Comparison of ENCODE assay signal across 10 cellular contexts in the genomic region with DNA sequence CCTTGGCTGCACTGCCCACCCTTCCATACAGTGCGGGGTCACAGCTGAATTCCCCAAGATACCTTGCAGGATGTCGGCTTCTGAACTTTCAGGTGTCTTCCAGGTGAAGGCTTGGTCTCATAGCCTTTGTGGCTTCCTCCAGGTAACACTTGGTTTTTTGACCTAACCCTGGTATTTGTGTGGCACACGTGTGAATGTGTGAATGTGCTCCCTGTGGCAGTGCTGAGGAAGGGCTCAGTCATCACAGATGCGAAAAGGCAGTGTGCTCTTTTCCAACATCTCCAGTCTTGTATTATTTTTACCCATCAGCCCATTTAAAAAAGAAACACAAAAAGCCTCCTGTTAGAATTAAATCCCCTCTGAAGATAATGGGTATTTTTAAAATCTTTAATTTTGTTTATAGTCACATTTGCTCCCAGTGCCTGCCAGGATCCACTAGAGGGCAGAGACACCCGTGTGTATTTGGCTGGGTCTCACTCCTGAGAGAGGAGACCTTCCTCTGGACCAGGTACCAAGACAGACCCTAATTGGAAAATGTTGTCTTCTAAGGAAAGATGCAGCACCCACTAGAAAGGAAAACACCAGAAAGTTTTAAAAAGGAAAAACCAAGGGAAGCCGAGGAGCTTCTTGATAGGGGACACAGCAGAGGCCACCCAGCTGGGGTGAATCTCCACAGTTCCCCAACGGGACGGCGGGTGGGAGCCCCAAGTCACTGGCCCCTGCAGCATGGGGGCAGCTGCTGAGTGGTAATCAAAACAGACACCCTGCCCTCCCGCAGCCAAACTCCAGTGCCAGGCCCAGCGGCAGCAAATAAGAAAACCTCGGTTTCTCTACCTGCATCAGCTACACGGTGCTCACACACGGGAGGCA. TPM values are rescaled to one million over a fixed set of nuclear protein-coding genes. Genes with fewer than 3 reads are reported as not detected.
DNase-seq lines count a peak whose midpoint lies in the region; ATAC-seq, FAIRE-seq and TF ChIP-seq lines count a peak whose summit lies in the region.
"Had no signal": no experiment of that assay in that cellular context is flagged by ENCODE, and none has a peak within 500 bp of the region (broad histone marks: within the 10 kb centered on the region; RNA-seq: fewer than 3 reads in every experiment).

No MANE protein-coding gene starts in this region.

- ATAC-seq in GM12878 (no peak; the same call in 2 of the 3 replicates), right lobe of liver (peak; percentile 54 to 78 (median 66)), HG02981 (IDR thresholded peaks at IDR 0.05; ENCODE audit: unreplicated experiment) (no peak)

- CTCF ChIA-PET in AG04450 (lab: Charles Lee) (interaction anchor here (0.8 to 5.5 kb wide), 3 partner anchors 45 to 271 kb away, joined by 3 to 48 read pairs (median 4); no protein-coding TSS in a partner anchor), GM12878 (lab: Yijun Ruan, JAX) (interaction anchor here (0.8 to 2.6 kb wide), 6 partner anchors 221 to 619 kb away, joined by 3 to 7 read pairs (median 5); no protein-coding TSS in a partner anchor)

- intact Hi-C loops in GM12878 (cut with micrococcal nuclease; ENCODE audit: unreplicated experiment) (no loop called here), right lobe of liver (cut with DNase I) (no loop called here)

- BruUV-seq in GM12878 (replicated peaks; lab: Mats Ljungman, UMichigan), result no TSS peak

- no peaks in the 10 kb centered on the region for H3K36me3 ChIP-seq in H7 (replicated peaks; ENCODE audit: control insufficient read depth, insufficient read depth, low read length)
- H3K36me3 ChIP-seq in GM12878 (ENCODE audit: control insufficient read depth in 2 of 2, insufficient read depth in 2 of 2, low read length in 1 of 2), result no peaks in the 10 kb centered on the region
- no peaks in the 10 kb centered on the region for H3K36me3 ChIP-seq in right lobe of liver

- peak; percentile 33; the same call in 1 of the 2 replicates for TF ChIP-seq RAD21 in GM12878 (IDR thresholded peaks at IDR 0.05; ENCODE audit: insufficient read depth, low read depth, low read length)

- H3K4me3 ChIP-seq in AG04450 (ENCODE audit: low read depth, low read length), result no peak overlapping the region
- H3K4me3 ChIP-seq in H7 (ENCODE audit: insufficient read depth, low read depth, low read length), result no peak overlapping the region
- H3K4me3 ChIP-seq in GM12878, result no peak overlapping the region
- no peak overlapping the region for H3K4me3 ChIP-seq in right lobe of liver

- TF ChIP-seq POLR2A in GM12878 (IDR thresholded peaks at IDR 0.05; ENCODE audit: low read depth, low read length) (no peak), right lobe of liver (IDR thresholded peaks at IDR 0.05) (no peak)

- RAD21 ChIA-PET in GM12878 (lab: Charles Lee; ENCODE audit: unreplicated experiment), result no interaction called here

- H3K79me2 ChIP-seq in GM12878 (ENCODE audit: control insufficient read depth, insufficient read depth, low read length), result no peaks in the 10 kb centered on the region

- SMC1A ChIA-PET in GM12878 (lab: Charles Lee; ENCODE audit: uncharacterized antibody, unreplicated experiment), result interaction anchor here (0.6 to 1.4 kb wide), 3 partner anchors 24 to 272 kb away, joined by 3 read pairs; no protein-coding TSS in a partner anchor

- no peak overlapping the region for H2AFZ ChIP-seq in GM12878 (ENCODE audit: control insufficient read depth, low read depth, low read length)

- H3K4me1 ChIP-seq in GM12878 (ENCODE audit: control insufficient read depth, insufficient read depth, low read length) (no peaks in the 10 kb centered on the region), right lobe of liver (peaks cover 0 to 34% (median 13%) of the 10 kb centered on the region in 4 donors)

- no peak for FAIRE-seq in GM12878 (lab: Jason Lieb, UNC)

- in situ Hi-C loops in GM12878 (cut with MboI), result no loop called here

- H3K27ac ChIP-seq in AG04450 (ENCODE audit: low read depth, low read length) (no peak overlapping the region), GM12878 (ENCODE audit: control insufficient read depth, insufficient read depth) (no peak overlapping the region), right lobe of liver (peak overlapping the region in 1 of 3 donors; percentile 71), caudate nucleus (ENCODE audit: low read depth, low read length) (no peak overlapping the region)

- 38% methylated on average over 14 of the region's 14 CpGs for WGBS in GM12878 (ENCODE audit: insufficient coverage, insufficient replicate concordance, low lambda C conversion rate, missing lambda C conversion rate)
- 42% methylated on average over 10 of the region's 14 CpGs for WGBS in right lobe of liver (ENCODE audit: insufficient coverage, low coverage, low lambda C conversion rate, missing lambda C conversion rate)

- DNase-seq in AG04450 (ENCODE audit: low read depth, low spot score) (no peak), H7 (peak; percentile 54), GM12878 (ENCODE audit: low read depth, low spot score) (no peak), right lobe of liver (no peak), caudate nucleus (lab: John Stamatoyannopoulos, UW) (no peak), kidney glomerular epithelial cell (lab: John Stamatoyannopoulos, UW) (no peak), activated gamma-delta T cell treated with Interleukin-2 at 50 U/mL for 16 hours (no peak)
- DNase-seq: activated T-cell treated with anti-CD3 and anti-CD28 coated beads, Interleukin-2, amount 50 U/mL, for 72 hours; GDM1 had no signal

- TF ChIP-seq EP300 in GM12878 (IDR thresholded peaks at IDR 0.05; ENCODE audit: borderline replicate concordance in 1 of 2, control insufficient read depth in 1 of 2, low read depth in 2 of 2, low read length in 2 of 2), result no peak

- H3K9me3 ChIP-seq in AG04450 (ENCODE audit: control insufficient read depth, insufficient read depth, low read length), result no peaks in the 10 kb centered on the region
- no peaks in the 10 kb centered on the region for H3K9me3 ChIP-seq in GM12878 (replicated peaks; ENCODE audit: control insufficient read depth, insufficient read depth, low read length)
- H3K9me3 ChIP-seq in right lobe of liver, result no peaks in the 10 kb centered on the region

- TF ChIP-seq CTCF in AG04450 (IDR thresholded peaks at IDR 0.05; ENCODE audit: low read depth, low read length) (peak; percentile 48), GM12878 (IDR thresholded peaks at IDR 0.05 in 2 of 3, conservative IDR thresholded peaks at IDR 0.05 in 1 of 3; ENCODE audit: control insufficient read depth in 2 of 3, extremely low read depth in 1 of 3, insufficient read depth in 1 of 3, low read depth in 3 of 3, low read length in 3 of 3) (peak; percentile 22 to 33 (median 27); a peak in 4 of 6 replicates), right lobe of liver (IDR thresholded peaks at IDR 0.05) (peak; percentile 62 to 75 (median 68))

- H3K27me3 ChIP-seq in AG04450 (ENCODE audit: control insufficient read depth, insufficient read depth, low read length) (no peaks in the 10 kb centered on the region), H7 (ENCODE audit: control insufficient read depth, insufficient read depth, low read length) (no peaks in the 10 kb centered on the region), GM12878 (replicated peaks in 1 of 2; ENCODE audit: control insufficient read depth in 2 of 2, insufficient read depth in 2 of 2, low read length in 1 of 2) (no peaks in the 10 kb centered on the region; a peak in 1 of 4 replicates), right lobe of liver (no peaks in the 10 kb centered on the region)

- H3K9ac ChIP-seq in GM12878 (ENCODE audit: control insufficient read depth, insufficient read depth, low read length), result no peak overlapping the region

- POLR2A ChIA-PET in AG04450 (lab: Yijun Ruan, JAX) (no interaction called here), GM12878 (lab: Charles Lee) (no interaction called here)

- no peaks in the 10 kb centered on the region for H4K20me1 ChIP-seq in GM12878 (ENCODE audit: control insufficient read depth, insufficient read depth)

- no peak overlapping the region for H3K4me2 ChIP-seq in GM12878 (ENCODE audit: control insufficient read depth, insufficient read depth)

TF ChIP-seq in GM12878, 131 proteins besides CTCF, POLR2A, EP300 and RAD21:
- TF ChIP-seq SMC3 (IDR thresholded peaks at IDR 0.05; ENCODE audit: borderline replicate concordance, low read length) (peak; percentile 22; the same call in 1 of the 2 replicates), ZNF274 (IDR thresholded peaks at IDR 0.05; ENCODE audit: insufficient read depth, insufficient read length) (no peak)

RNA-seq across cellular contexts. Expression of gene FAM110C, which starts 27.7 kb away (rescaled TPM):
- not detected in 2 replicates for polyA plus RNA-seq in AG04450 (2011; rRNA removed)
- polyA minus RNA-seq in AG04450 (2011; rRNA and poly(A)+ RNA removed), result not detected in 2 replicates
- 2.0 and 2.3 TPM in 2 replicates for total RNA-seq in H7 (2014; rRNA removed; shearing (Covaris generic))
- not detected in 2 replicates for total RNA-seq in GM12878 (2013; cell fraction: nucleolus; rRNA removed)
- not detected in 2 replicates for total RNA-seq in GM12878 (2014; rRNA removed)
- not detected in 2 replicates for total RNA-seq in GM12878 (2014; rRNA removed; fragmentation: Illumina TruSeq; extraction: Trizol)
- not detected in 2 replicates for total RNA-seq in GM12878 (2021)
- polyA plus RNA-seq in GM12878 (2011; ENCODE audit: low read depth), result not detected
- polyA plus RNA-seq in GM12878 (2011; rRNA removed), result not detected in 2 replicates
- not detected in 2 replicates for polyA plus RNA-seq in GM12878 (2011; cell fraction: cytosol; rRNA removed)
- polyA plus RNA-seq in GM12878 (2011; cell fraction: nucleus; rRNA removed), result not detected in 2 replicates
- polyA plus RNA-seq in GM12878 (2012), result not detected in 2 replicates
- polyA plus RNA-seq in GM12878 (2014; fragmentation: Illumina TruSeq; extraction: Trizol), result not detected in 2 replicates
- polyA plus RNA-seq in GM12878 (2014; fragmentation: Nextera tagmentation; extraction: Ambion mirVana), result not detected
- not detected in 2 replicates for polyA plus RNA-seq in GM12878 (2014; rRNA removed)
- not detected for polyA plus RNA-seq in GM12878 (2016; fragmentation: Nextera tagmentation; extraction: Ambion mirVana)
- polyA minus RNA-seq in GM12878 (2011; rRNA and poly(A)+ RNA removed), result not detected in 2 replicates
- not detected in 2 replicates for polyA minus RNA-seq in GM12878 (2011; cell fraction: cytosol; rRNA and poly(A)+ RNA removed)
- not detected in 2 replicates for polyA minus RNA-seq in GM12878 (2011; cell fraction: nucleus; rRNA and poly(A)+ RNA removed)
- 10 to 100 TPM in 2 of 6 experiments, 1 to 10 TPM in 4; 5.6 to 17.8 (median 8.8) TPM for total RNA-seq in right lobe of liver

Comparison
In these comparisons a context has a peak if more than half of its experiments do, and no peak if none do; other contexts are left out.
1. ATAC-seq: peak in right lobe of liver (4 of 4); none in GM12878 (single experiment) and HG02981 (single experiment).
2. Peak in every context shown above with its lines, with median percentiles within 50 percentile points of each other: CTCF ChIP-seq.